In genomic region chr17:489758-490329, GRCh38 we compare ENCODE assay signal across 7 cellular contexts. TPM values are rescaled to one million over a fixed set of nuclear protein-coding genes. Genes with fewer than 3 reads are reported as not detected.
DNase-seq lines count a peak whose midpoint lies in the region; ATAC-seq and TF ChIP-seq lines count a peak whose summit lies in the region.

No MANE protein-coding gene starts in this region.

- DNase-seq in T-helper 2 cell (peak; percentile 18 to 91 (median 59)), chondrocyte (ENCODE audit: low spot score) (no peak), memory B cell (ENCODE audit: low spot score in 2 of 2) (peak; percentile 22 to 39)
- peak; percentile 52 to 57 for DNase-seq in stimulated activated CD8-positive, alpha-beta memory T cell treated with anti-CD3 and anti-CD28 coated beads, Interleukin-7, amount 100 ng/mL, for 48 hours (ENCODE audit: extremely low read depth in 1 of 2, low read depth in 1 of 2)
- DNase-seq in stimulated activated naive CD4-positive, alpha-beta T cell treated with Interleukin-2 at 50 U/mL for 16 hours (lab: John Stamatoyannopoulos, UW), result no peak

- H3K27ac Mint-ChIP-seq in chondrocyte (ENCODE audit: unreplicated experiment) (no peak overlapping the region), memory B cell (peak overlapping the region; percentile 69)

- ATAC-seq in GM21737 (IDR thresholded peaks at IDR 0.05; ENCODE audit: unreplicated experiment), result peak; percentile 66
- peak; percentile 53 for ATAC-seq in memory B cell (ENCODE audit: low read depth)
- ATAC-seq in HG03432 (IDR thresholded peaks at IDR 0.05; ENCODE audit: unreplicated experiment), result no peak

- no peaks in the 10 kb centered on the region for H3K27me3 Mint-ChIP-seq in chondrocyte (ENCODE audit: low read depth)
- peaks cover 5% of the 10 kb centered on the region for H3K27me3 Mint-ChIP-seq in memory B cell

- no peaks in the 10 kb centered on the region for H3K9me3 Mint-ChIP-seq in chondrocyte (ENCODE audit: low read depth)
- no peaks in the 10 kb centered on the region for H3K9me3 Mint-ChIP-seq in memory B cell

- no peaks in the 10 kb centered on the region for H3K36me3 Mint-ChIP-seq in chondrocyte (ENCODE audit: low read depth)
- H3K36me3 Mint-ChIP-seq in memory B cell, result no peaks in the 10 kb centered on the region

- H3K4me1 Mint-ChIP-seq in chondrocyte (ENCODE audit: low read depth), result peaks cover 11% of the 10 kb centered on the region
- peaks cover 10% of the 10 kb centered on the region for H3K4me1 Mint-ChIP-seq in memory B cell

- no peak for TF ChIP-seq CTCF in chondrocyte (IDR thresholded peaks at IDR 0.05)

- H3K4me3 Mint-ChIP-seq in chondrocyte (ENCODE audit: unreplicated experiment) (peak overlapping the region; percentile 71), memory B cell (peak overlapping the region; percentile 80)

RNA-seq across cellular contexts. Expression of gene RFLNB, which starts 44.1 kb away (rescaled TPM):
- 25.5 to 98.5 TPM (median 25.7 TPM) in 3 replicates for total RNA-seq in chondrocyte

Comparison
In these comparisons a context has a peak if more than half of its experiments do, and no peak if none do; other contexts are left out.
1. DNase-seq: peak in T-helper 2 cell (5 of 5), memory B cell (2 of 2) and stimulated activated CD8-positive, alpha-beta memory T cell treated with anti-CD3 and anti-CD28 coated beads, Interleukin-7, amount 100 ng/mL, for 48 hours (2 of 2); none in chondrocyte (single experiment) and stimulated activated naive CD4-positive, alpha-beta T cell treated with Interleukin-2 at 50 U/mL for 16 hours (single experiment).